18 cellular contexts compared by ENCODE assay signal in the genomic region with DNA sequence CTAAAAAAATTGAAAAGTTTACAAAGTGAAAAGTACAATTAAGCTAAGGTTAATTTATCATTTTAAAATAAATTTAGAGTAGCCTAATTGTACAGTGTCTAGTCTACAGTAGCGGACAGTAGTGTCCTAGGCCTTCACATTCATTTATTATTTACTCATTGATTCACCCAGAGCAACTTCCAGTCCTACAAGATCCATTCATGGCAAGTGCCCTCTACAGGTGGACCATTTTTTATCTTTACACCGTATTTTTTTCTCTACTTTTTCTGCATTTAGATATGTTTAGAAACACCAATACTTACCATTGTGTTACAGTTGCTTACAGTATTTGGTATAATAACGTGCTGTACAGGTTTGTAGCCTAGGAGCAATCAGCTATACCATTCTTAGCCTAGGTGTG.
DNase-seq lines count a peak whose midpoint lies in the region; ATAC-seq and TF ChIP-seq lines count a peak whose summit lies in the region.
"Had no signal": no experiment of that assay in that cellular context is flagged by ENCODE, and none has a peak within 500 bp of the region (broad histone marks: within the 10 kb centered on the region; RNA-seq: fewer than 3 reads in every experiment).

No MANE protein-coding gene starts in this region.

- no peak overlapping the region for H3K9ac ChIP-seq in DND-41 (ENCODE audit: low read depth, low read length)
- no peak overlapping the region for H3K9ac ChIP-seq in OCI-LY1 (ENCODE audit: low read length)

- peaks cover 4% of the 10 kb centered on the region for H3K27me3 Mint-ChIP-seq in GM23338 (ENCODE audit: insufficient read depth, low read depth, poor library complexity)

- H2AFZ ChIP-seq in DND-41 (ENCODE audit: low read depth, low read length) (no peak overlapping the region), GM23338 (no peak overlapping the region), OCI-LY1 (ENCODE audit: low read length) (no peak overlapping the region)

- H3K27me3 ChIP-seq in DND-41 (ENCODE audit: insufficient read depth, low read length, poor library complexity) (peaks cover 8% of the 10 kb centered on the region), GM23338 (ENCODE audit: insufficient read depth) (no peaks in the 10 kb centered on the region), OCI-LY1 (ENCODE audit: insufficient read depth, low read length) (no peaks in the 10 kb centered on the region), kidney epithelial cell (ENCODE audit: control insufficient read depth, insufficient read depth, low read length) (peaks cover 2% of the 10 kb centered on the region)

- H3K79me2 ChIP-seq in DND-41 (ENCODE audit: insufficient read depth, low read length): no peaks in the 10 kb centered on the region
- H3K79me2 ChIP-seq in GM23338 (replicated peaks; ENCODE audit: insufficient read depth): no peaks in the 10 kb centered on the region
- H3K79me2 ChIP-seq in OCI-LY1 (ENCODE audit: insufficient read depth, low read length): no peaks in the 10 kb centered on the region

- H3K4me1 Mint-ChIP-seq in GM23338: no peaks in the 10 kb centered on the region
- H3K4me1 Mint-ChIP-seq: T-cell had no signal

- H3K4me3 Mint-ChIP-seq in GM23338: no peak overlapping the region
- H3K4me3 Mint-ChIP-seq: T-cell had no signal

- no peaks in the 10 kb centered on the region for H3K36me3 ChIP-seq in DND-41 (ENCODE audit: insufficient read depth, low read length)
- H3K36me3 ChIP-seq in GM23338 (ENCODE audit: insufficient read depth): no peaks in the 10 kb centered on the region
- H3K36me3 ChIP-seq in OCI-LY1 (ENCODE audit: insufficient read depth, low read length): no peaks in the 10 kb centered on the region; the same call in 1 of the 2 replicates
- no peaks in the 10 kb centered on the region for H3K36me3 ChIP-seq in kidney epithelial cell (ENCODE audit: control insufficient read depth, insufficient read depth, low read length)

- ATAC-seq in DND-41 (ENCODE audit: insufficient read depth, low read depth) (no peak), GM23338 (no peak), Right ventricle myocardium inferior (no peak), HG03045 (IDR thresholded peaks at IDR 0.05; ENCODE audit: unreplicated experiment) (no peak)
- ATAC-seq: T-cell had no signal

- H3K9me3 ChIP-seq in DND-41 (ENCODE audit: insufficient read depth, low read length, severe bottlenecking) (no peaks in the 10 kb centered on the region), OCI-LY1 (ENCODE audit: low read length) (no peaks in the 10 kb centered on the region)

- H3K9me2 ChIP-seq in GM23338 (ENCODE audit: insufficient read depth) (no peaks in the 10 kb centered on the region), OCI-LY1 (ENCODE audit: low read depth, low read length) (no peaks in the 10 kb centered on the region)

- TF ChIP-seq CTCF in DND-41 (IDR thresholded peaks at IDR 0.05; ENCODE audit: borderline replicate concordance, extremely low read depth, low read length, poor library complexity, severe bottlenecking) (peak; percentile 13), GM23338 (conservative IDR thresholded peaks at IDR 0.05; ENCODE audit: low read depth in 2 of 2) (peak; percentile 24 to 29), OCI-LY1 (IDR thresholded peaks at IDR 0.05; ENCODE audit: low read length) (peak; percentile 39; the same call in 1 of the 2 replicates), kidney epithelial cell (IDR thresholded peaks at IDR 0.05; ENCODE audit: insufficient read depth, low read length, poor library complexity, severe bottlenecking) (peak; percentile 2)

- no peaks in the 10 kb centered on the region for H4K20me1 ChIP-seq in DND-41 (ENCODE audit: insufficient read depth, low read length)
- H4K20me1 ChIP-seq in GM23338 (replicated peaks; ENCODE audit: insufficient read depth): no peaks in the 10 kb centered on the region
- H4K20me1 ChIP-seq in OCI-LY1 (ENCODE audit: insufficient read depth, low read length): no peaks in the 10 kb centered on the region

- H3K27ac ChIP-seq in DND-41 (ENCODE audit: low read length) (no peak overlapping the region), GM23338 (ENCODE audit: low read depth) (no peak overlapping the region), OCI-LY1 (ENCODE audit: low read depth, low read length, poor library complexity, severe bottlenecking) (no peak overlapping the region)
- H3K27ac ChIP-seq: HL-60 had no signal

- peaks cover 18% of the 10 kb centered on the region for H3K9me3 Mint-ChIP-seq in GM23338
- H3K9me3 Mint-ChIP-seq: T-cell had no signal

- peaks cover 3% of the 10 kb centered on the region; the same call in 1 of the 3 replicates for H3K36me3 Mint-ChIP-seq in GM23338 (ENCODE audit: low read depth)
- H3K36me3 Mint-ChIP-seq: T-cell had no signal

- no peak for DNase-seq in DND-41
- DNase-seq in GM23338 (ENCODE audit: low spot score): no peak
- no peak for DNase-seq in kidney epithelial cell (ENCODE audit: low read depth)
- no peak for DNase-seq in DMS153 treated with DMSO at 0.1 percent for 48 hours (lab: John Stamatoyannopoulos, UW; ENCODE audit: unreplicated experiment)
- no peak for DNase-seq in Right ventricle myocardium inferior (ENCODE audit: missing footprints)
- DNase-seq: ACHN, C1 segment of cervical spinal cord, EL, MM.1S, NCI-H1417, NCI-H1930, NCI-H345, NCI-H524 treated with DMSO at 0.1 percent for 48 hours, Right ventricle myocardium superior, T-cell had no signal

- H3F3A ChIP-seq in GM23338 (replicated peaks; ENCODE audit: low read depth) (no peaks in the 10 kb centered on the region), OCI-LY1 (ENCODE audit: insufficient read depth, low read length) (no peaks in the 10 kb centered on the region)

- no peaks in the 10 kb centered on the region for H3K4me1 ChIP-seq in DND-41 (ENCODE audit: insufficient read depth, low read length)
- H3K4me1 ChIP-seq in GM23338 (ENCODE audit: insufficient read depth): no peaks in the 10 kb centered on the region
- H3K4me1 ChIP-seq in OCI-LY1 (ENCODE audit: insufficient read depth, low read length, severe bottlenecking): peaks cover 12% of the 10 kb centered on the region

- no peak overlapping the region for H3K4me2 ChIP-seq in DND-41 (ENCODE audit: insufficient read depth, low read length)
- no peak overlapping the region for H3K4me2 ChIP-seq in GM23338
- H3K4me2 ChIP-seq in OCI-LY1 (ENCODE audit: low read length): no peak overlapping the region

- H3K27ac Mint-ChIP-seq in GM23338: no peak overlapping the region
- H3K27ac Mint-ChIP-seq: T-cell had no signal

- H3K4me3 ChIP-seq in DND-41 (ENCODE audit: low read depth in 1 of 2, low read length in 2 of 2) (no peak overlapping the region), GM23338 (no peak overlapping the region), OCI-LY1 (ENCODE audit: low read depth, low read length, poor library complexity, severe bottlenecking) (no peak overlapping the region), kidney epithelial cell (ENCODE audit: low read depth, low read length) (no peak overlapping the region)

- intact Hi-C loops in Right ventricle myocardium inferior (cut with DNase I): no loop called here

TF ChIP-seq in GM23338, 12 proteins besides CTCF, POLR2A, EP300 and RAD21 (continues in another document):
- TF ChIP-seq NANOG (IDR thresholded peaks at IDR 0.05; ENCODE audit: borderline replicate concordance): no peak
- TF ChIP-seq, protein P1, sequence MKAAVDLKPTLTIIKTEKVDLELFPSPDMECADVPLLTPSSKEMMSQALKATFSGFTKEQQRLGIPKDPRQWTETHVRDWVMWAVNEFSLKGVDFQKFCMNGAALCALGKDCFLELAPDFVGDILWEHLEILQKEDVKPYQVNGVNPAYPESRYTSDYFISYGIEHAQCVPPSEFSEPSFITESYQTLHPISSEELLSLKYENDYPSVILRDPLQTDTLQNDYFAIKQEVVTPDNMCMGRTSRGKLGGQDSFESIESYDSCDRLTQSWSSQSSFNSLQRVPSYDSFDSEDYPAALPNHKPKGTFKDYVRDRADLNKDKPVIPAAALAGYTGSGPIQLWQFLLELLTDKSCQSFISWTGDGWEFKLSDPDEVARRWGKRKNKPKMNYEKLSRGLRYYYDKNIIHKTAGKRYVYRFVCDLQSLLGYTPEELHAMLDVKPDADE (IDR thresholded peaks at IDR 0.05): no peak
